In genomic region chr4:119540249-119540648, GRCh38 we compare ENCODE assay signal across 31 cellular contexts.
DNase-seq lines count a peak whose midpoint lies in the region; ATAC-seq and TF ChIP-seq lines count a peak whose summit lies in the region.
"Had no signal": no experiment of that assay in that cellular context is flagged by ENCODE, and none has a peak within 500 bp of the region (broad histone marks: within the 10 kb centered on the region; RNA-seq: fewer than 3 reads in every experiment).

No MANE protein-coding gene starts in this region.

- H3K4me3 ChIP-seq in foreskin fibroblast (ENCODE audit: low read depth in 1 of 2, low read length in 2 of 2), result no peak overlapping the region
- H3K4me3 ChIP-seq: heart left ventricle, lung, ovary, SK-N-MC, skin epidermis, tibial nerve had no signal

- no peaks in the 10 kb centered on the region for H3K4me1 ChIP-seq in foreskin keratinocyte

- DNase-seq in foreskin keratinocyte (peak in 1 of 2 donors; percentile 4), NCI-H2196 treated with DMSO at 0.1 percent for 48 hours (lab: John Stamatoyannopoulos, UW; ENCODE audit: unreplicated experiment) (no peak), NCI-H69 (lab: John Stamatoyannopoulos, UW) (no peak), foreskin fibroblast (no peak), caudate nucleus (lab: John Stamatoyannopoulos, UW) (no peak)
- DNase-seq: activated CD4-positive, alpha-beta memory T cell treated with anti-CD3 and anti-CD28 coated beads for 36 hours; activated CD8-positive, alpha-beta memory T cell treated with anti-CD3 and anti-CD28 coated beads, Interleukin-2, amount 50 U/mL, for 48 hours; amygdala; cortex of kidney; DMS79; effector memory CD8-positive, alpha-beta T cell; erythroblast; GDM1; HCEC 1CT; heart left ventricle; kidney glomerular epithelial cell; NCI-H1417 treated with DMSO at 0.1 percent for 48 hours; NCI-H446; NCI-H82; nephron progenitor cell; ovary; RPMI8226; stimulated activated CD4-positive, alpha-beta T cell treated with anti-CD3 and anti-CD28 coated beads, Interleukin-1b, Interleukin-23, amount 100 ng/mL, for 48 hours had no signal

- ATAC-seq in GM18867 (IDR thresholded peaks at IDR 0.05; ENCODE audit: unreplicated experiment) (peak; percentile 58), GM21786 (IDR thresholded peaks at IDR 0.05; ENCODE audit: unreplicated experiment) (peak; percentile 57), HG03442 (IDR thresholded peaks at IDR 0.05; ENCODE audit: unreplicated experiment) (peak; percentile 75), foreskin keratinocyte (peak; percentile 48)
- ATAC-seq: activated T-helper 17 cell treated with anti-CD3 and anti-CD28 coated beads, Interleukin-2, amount 50 U/mL, for 72 hours; effector memory CD8-positive, alpha-beta T cell; heart left ventricle had no signal

- TF ChIP-seq CTCF in foreskin keratinocyte (conservative IDR thresholded peaks at IDR 0.05) (no peak), foreskin fibroblast (IDR thresholded peaks at IDR 0.05; ENCODE audit: low read depth, low read length) (no peak)

- H3K27ac ChIP-seq in foreskin keratinocyte (no peak overlapping the region), caudate nucleus (ENCODE audit: low read depth, low read length) (no peak overlapping the region)
- H3K27ac ChIP-seq: ovary, SK-N-MC, skin epidermis had no signal

- no peaks in the 10 kb centered on the region for H3K27me3 ChIP-seq in foreskin keratinocyte
- H3K27me3 ChIP-seq: heart left ventricle, ovary, tibial nerve had no signal
